ENCODE assay signal across 8 cellular contexts in the genomic region with DNA sequence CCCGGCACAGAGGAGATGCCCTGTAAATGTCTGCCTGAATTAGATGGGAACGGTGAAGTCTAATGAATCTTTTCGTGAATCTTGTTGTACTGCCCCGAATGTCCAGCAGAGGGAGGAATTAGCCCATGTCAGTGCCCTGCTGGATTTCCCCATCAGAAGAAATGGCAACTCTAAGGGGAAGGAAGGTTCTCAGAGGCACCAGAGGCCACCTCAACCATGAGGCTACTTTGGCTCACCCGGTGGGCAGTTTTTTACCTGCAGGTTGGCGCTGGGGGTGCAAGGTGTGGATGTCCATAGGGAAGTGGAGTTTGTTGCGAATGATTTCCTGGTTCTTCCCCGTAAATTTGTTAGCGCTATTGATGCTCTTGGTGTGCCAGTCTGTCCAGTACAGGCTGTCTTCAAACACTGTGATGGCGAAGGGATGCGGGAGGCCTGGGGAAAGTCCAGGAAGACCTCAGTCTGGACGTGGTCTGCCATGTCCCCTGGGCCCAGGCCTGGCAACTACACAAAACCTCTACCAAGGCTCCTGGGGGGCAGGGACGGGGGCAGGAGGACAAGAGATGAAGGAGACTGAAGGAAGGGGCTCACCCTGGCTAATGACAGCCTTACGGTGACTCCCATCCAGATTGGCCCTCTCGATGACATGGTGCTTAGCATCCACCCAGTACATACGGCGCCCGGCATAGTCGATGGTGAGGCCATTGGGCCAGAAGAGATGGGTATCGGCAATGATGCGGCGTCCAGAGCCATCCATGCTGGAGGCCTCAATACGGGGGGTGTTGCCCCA. TPM values are rescaled to one million over a fixed set of nuclear protein-coding genes. Genes with fewer than 3 reads are reported as not detected.
DNase-seq lines count a peak whose midpoint lies in the region; ATAC-seq and TF ChIP-seq lines count a peak whose summit lies in the region.

No MANE protein-coding gene starts in this region.

- no peaks in the 10 kb centered on the region for H3K9me3 Mint-ChIP-seq in activated B cell treated with CpG ODN at 0.5 μM for 24 hours

- CTCF ChIA-PET in HEK293 (lab: Yijun Ruan, JAX): interaction anchor here (0.7 to 3.9 kb wide), 6 partner anchors 27 to 278 kb away, joined by 3 to 48 read pairs (median 8); a partner anchor contains a TSS
- CTCF ChIA-PET in activated B cell treated with CpG ODN at 0.5 μM for 24 hours (lab: Charles Lee): interaction anchor here (0.7 to 4.5 kb wide), 3 partner anchors 86 to 263 kb away, joined by 3 to 27 read pairs (median 21); no protein-coding TSS in a partner anchor

- H3K36me3 Mint-ChIP-seq in activated B cell treated with CpG ODN at 0.5 μM for 24 hours (ENCODE audit: low read depth): no peaks in the 10 kb centered on the region

- POLR2A ChIA-PET in HEK293 (lab: Yijun Ruan, JAX): interaction anchor here (1.2 kb wide), 1 partner anchor 263 kb away, joined by 3 read pairs; no protein-coding TSS in a partner anchor
- POLR2A ChIA-PET in activated B cell treated with CpG ODN at 0.5 μM for 24 hours (lab: Charles Lee): no interaction called here

- peaks cover 6% of the 10 kb centered on the region for H3K27me3 Mint-ChIP-seq in activated B cell treated with CpG ODN at 0.5 μM for 24 hours

- ATAC-seq in activated B cell treated with CpG ODN at 0.5 μM for 24 hours (ENCODE audit: low read depth): peak; percentile 99
- peak; percentile 91 for ATAC-seq in left colon

- peak; percentile 57 for DNase-seq in COLO829 (ENCODE audit: low spot score)
- peak; percentile 85 for DNase-seq in NCI-H2227 (lab: John Stamatoyannopoulos, UW; ENCODE audit: unreplicated experiment)
- DNase-seq in activated B cell treated with CpG ODN at 0.5 μM for 24 hours: peak; percentile 36
- peak in 47 of 61 donors; percentile 3 to 90 (median 49) for DNase-seq in caudate nucleus (lab: John Stamatoyannopoulos, UW)
- DNase-seq in left colon: peak; percentile 41 to 79
- DNase-seq in stimulated activated CD4-positive, alpha-beta T cell treated with anti-CD3 and anti-CD28 coated beads, Interleukin-4, amount 100 ng/mL, for 1 hour: peak; percentile 67
- no peak for DNase-seq in amniotic stem cell (lab: John Stamatoyannopoulos, UW)

- no peak overlapping the region for H3K4me3 Mint-ChIP-seq in activated B cell treated with CpG ODN at 0.5 μM for 24 hours

- intact Hi-C loops in activated B cell treated with CpG ODN at 0.5 μM for 24 hours (cut with micrococcal nuclease) (loop anchor here (1.0 kb wide), 4 partner anchors 263 to 564 kb away; no protein-coding TSS in a partner anchor), left colon (cut with DNase I, micrococcal nuclease) (loop anchor here (5.0 kb wide), 2 partner anchors 262 to 272 kb away; no protein-coding TSS in a partner anchor)

- H3K4me1 ChIP-seq in HEK293 (ENCODE audit: control insufficient read depth, insufficient read depth, low read length): no peaks in the 10 kb centered on the region

- no peak overlapping the region for H3K4me3 ChIP-seq in HEK293 (ENCODE audit: low read depth, low read length)

- no peaks in the 10 kb centered on the region for H3K9me3 ChIP-seq in HEK293 (ENCODE audit: control insufficient read depth, insufficient read depth, low read depth, low read length)

- H3K27ac ChIP-seq in HEK293 (ENCODE audit: extremely low read depth, low read depth, low read length): no peak overlapping the region
- no peak overlapping the region for H3K27ac ChIP-seq in caudate nucleus (ENCODE audit: low read depth, low read length)

- peaks cover 5% of the 10 kb centered on the region for H3K4me1 Mint-ChIP-seq in activated B cell treated with CpG ODN at 0.5 μM for 24 hours

- H3K27ac Mint-ChIP-seq in activated B cell treated with CpG ODN at 0.5 μM for 24 hours: no peak overlapping the region

- H3K36me3 ChIP-seq in HEK293 (ENCODE audit: control insufficient read depth in 2 of 2, insufficient read depth in 1 of 2, low read length in 2 of 2): peaks cover 4 to 52% of the 10 kb centered on the region in 2 experiments; a peak in 2 of 3 replicates

- TF ChIP-seq CTCF in HEK293 (tag by site-specific recombination; IDR thresholded peaks at IDR 0.05) (peak; percentile 57; the same call in 1 of the 2 replicates), activated B cell treated with CpG ODN at 0.5 μM for 24 hours (IDR thresholded peaks at IDR 0.05) (peak; percentile 80)

TF ChIP-seq in HEK293, 187 proteins besides CTCF, POLR2A, EP300 and RAD21:
- no peak for TF ChIP-seq ZNF433 (tag by site-specific recombination; IDR thresholded peaks at IDR 0.05; ENCODE audit: low read depth)
- TF ChIP-seq ZNF24 (tag by site-specific recombination; IDR thresholded peaks at IDR 0.05): no peak
- no peak for TF ChIP-seq ZNF266 (tag by site-specific recombination; IDR thresholded peaks at IDR 0.05; ENCODE audit: low read depth)
- TF ChIP-seq ZNF16 (tag by site-specific recombination; IDR thresholded peaks at IDR 0.05; ENCODE audit: low read depth): no peak
- TF ChIP-seq ZNF654 (tag by site-specific recombination; IDR thresholded peaks at IDR 0.05; ENCODE audit: low read depth): peak; percentile 80
- TF ChIP-seq ZNF211 (tag by site-specific recombination; IDR thresholded peaks at IDR 0.05; ENCODE audit: low read depth): no peak
- TF ChIP-seq, protein P1, sequence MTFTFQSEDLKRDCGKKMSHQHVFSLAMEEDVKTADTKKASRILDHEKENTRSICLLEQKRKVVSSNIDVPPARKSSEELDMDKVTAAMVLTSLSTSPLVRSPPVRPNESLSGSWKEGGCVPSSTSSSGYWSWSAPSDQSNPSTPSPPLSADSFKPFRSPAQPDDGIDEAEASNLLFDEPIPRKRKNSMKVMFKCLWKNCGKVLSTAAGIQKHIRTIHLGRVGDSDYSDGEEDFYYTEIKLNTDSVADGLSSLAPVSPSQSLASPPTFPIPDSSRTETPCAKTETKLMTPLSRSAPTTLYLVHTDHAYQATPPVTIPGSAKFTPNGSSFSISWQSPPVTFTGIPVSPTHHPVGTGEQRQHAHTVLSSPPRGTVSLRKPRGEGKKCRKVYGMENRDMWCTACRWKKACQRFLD (tag by site-specific recombination; IDR thresholded peaks at IDR 0.05): no peak
- TF ChIP-seq REPIN1 (tag by site-specific recombination; IDR thresholded peaks at IDR 0.05; ENCODE audit: low read depth): no peak
- no peak for TF ChIP-seq ZNF530 (tag by site-specific recombination; IDR thresholded peaks at IDR 0.05; ENCODE audit: low read depth)
- TF ChIP-seq ZNF350 (tag by site-specific recombination; IDR thresholded peaks at IDR 0.05): no peak
- TF ChIP-seq ZNF2 (tag by site-specific recombination; IDR thresholded peaks at IDR 0.05): peak; percentile 50; the same call in 1 of the 2 replicates
- TF ChIP-seq, protein P2, sequence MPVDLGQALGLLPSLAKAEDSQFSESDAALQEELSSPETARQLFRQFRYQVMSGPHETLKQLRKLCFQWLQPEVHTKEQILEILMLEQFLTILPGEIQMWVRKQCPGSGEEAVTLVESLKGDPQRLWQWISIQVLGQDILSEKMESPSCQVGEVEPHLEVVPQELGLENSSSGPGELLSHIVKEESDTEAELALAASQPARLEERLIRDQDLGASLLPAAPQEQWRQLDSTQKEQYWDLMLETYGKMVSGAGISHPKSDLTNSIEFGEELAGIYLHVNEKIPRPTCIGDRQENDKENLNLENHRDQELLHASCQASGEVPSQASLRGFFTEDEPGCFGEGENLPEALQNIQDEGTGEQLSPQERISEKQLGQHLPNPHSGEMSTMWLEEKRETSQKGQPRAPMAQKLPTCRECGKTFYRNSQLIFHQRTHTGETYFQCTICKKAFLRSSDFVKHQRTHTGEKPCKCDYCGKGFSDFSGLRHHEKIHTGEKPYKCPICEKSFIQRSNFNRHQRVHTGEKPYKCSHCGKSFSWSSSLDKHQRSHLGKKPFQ (tag by site-specific recombination; IDR thresholded peaks at IDR 0.05): no peak

RNA-seq across cellular contexts. Expression of a gene that starts 28.5 kb away (rescaled TPM):
- total RNA-seq in activated B cell treated with CpG ODN at 0.5 μM for 24 hours (0.16 TPM in 1 of 2 replicates, not detected in the other), left colon (10 to 100 TPM in 1 of 2 donors, 1 to 10 TPM in 1; 6.7 to 43.3 TPM)

RNA-seq across cellular contexts. Expression of a gene that starts 43.8 kb away (rescaled TPM):
- total RNA-seq in activated B cell treated with CpG ODN at 0.5 μM for 24 hours: 50.4 and 52.9 TPM in 2 replicates
- total RNA-seq in left colon: 10 to 100 TPM; 50.4 to 68.0 TPM

RNA-seq across cellular contexts. Expression of a gene that starts 46.7 kb away (rescaled TPM):
- total RNA-seq in activated B cell treated with CpG ODN at 0.5 μM for 24 hours: 26.2 and 29.9 TPM in 2 replicates
- 10 to 100 TPM; 27.7 to 34.8 TPM for total RNA-seq in left colon
